10 cellular contexts compared by ENCODE assay signal in the genomic region with DNA sequence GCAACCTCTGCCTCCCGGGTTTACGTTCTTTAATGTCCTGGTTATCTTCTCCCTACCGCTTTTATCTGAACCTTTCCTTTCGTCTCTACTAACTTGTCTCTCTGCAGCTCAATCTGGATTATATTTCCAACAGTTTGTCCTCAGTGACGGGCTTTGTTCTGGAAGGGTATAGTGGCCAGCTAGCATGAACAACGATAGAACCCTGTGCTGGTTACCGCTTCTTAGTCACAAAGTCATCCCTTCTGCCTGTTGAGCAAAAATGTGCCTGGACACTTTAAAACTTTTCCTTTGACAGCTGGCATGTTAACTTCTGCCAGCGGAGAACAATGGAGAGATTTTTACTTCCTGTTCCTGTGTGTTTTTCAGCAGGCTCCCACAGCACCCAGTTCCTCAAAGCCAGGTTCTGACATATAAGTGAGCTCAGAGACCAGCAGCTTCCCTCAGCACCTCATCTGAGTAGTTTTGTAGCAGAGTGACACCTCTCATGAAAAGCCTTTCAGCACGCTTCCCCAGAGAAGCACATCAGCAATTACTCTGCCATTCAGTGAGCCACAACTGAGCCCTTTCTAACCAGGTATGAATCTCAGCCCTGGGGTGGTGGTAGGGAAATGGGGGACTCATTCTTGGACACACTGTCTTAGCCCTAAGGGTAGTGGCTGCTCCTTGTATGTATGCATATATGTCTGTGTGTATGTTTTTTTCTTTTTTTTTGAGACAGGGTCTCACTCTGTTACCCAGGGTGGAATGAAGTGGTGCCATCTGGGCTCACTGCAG. TPM values are rescaled to one million over a fixed set of nuclear protein-coding genes. Genes with fewer than 3 reads are reported as not detected.
DNase-seq lines count a peak whose midpoint lies in the region; ATAC-seq lines count a peak whose summit lies in the region.
"Had no signal": no experiment of that assay in that cellular context is flagged by ENCODE, and none has a peak within 500 bp of the region (broad histone marks: within the 10 kb centered on the region; RNA-seq: fewer than 3 reads in every experiment).

No MANE protein-coding gene starts in this region.

- no peak for ATAC-seq in activated naive CD4-positive, alpha-beta T cell treated with anti-CD3 and anti-CD28 coated beads, Interleukin-2, amount 50 U/mL, for 72 hours
- no peak for ATAC-seq in aorta (ENCODE audit: low FRiP score)

- no peaks in the 10 kb centered on the region for H3K4me1 ChIP-seq in aorta (ENCODE audit: control insufficient read depth in 1 of 2, insufficient read depth in 2 of 2, low read length in 2 of 2)

- H3K36me3 ChIP-seq in aorta (ENCODE audit: control insufficient read depth in 1 of 2, insufficient read depth in 2 of 2, low read length in 1 of 2): peaks cover 7 to 8% of the 10 kb centered on the region in 2 donors

- H3K36me3 Mint-ChIP-seq in activated naive CD4-positive, alpha-beta T cell treated with anti-CD3 and anti-CD28 coated beads, Interleukin-2, amount 50 U/mL, for 72 hours: no peaks in the 10 kb centered on the region
- H3K36me3 Mint-ChIP-seq in activated naive CD4-positive, alpha-beta T cell treated with anti-CD3 and anti-CD28 coated beads for 36 hours (ENCODE audit: low read depth): peaks cover 4% of the 10 kb centered on the region

- CTCF ChIA-PET in activated naive CD4-positive, alpha-beta T cell treated with anti-CD3 and anti-CD28 coated beads for 36 hours (lab: Charles Lee): interaction anchor here (0.6 kb wide), 1 partner anchor 117 kb away, joined by 3 read pairs; no protein-coding TSS in a partner anchor

- no peaks in the 10 kb centered on the region for H3K27me3 Mint-ChIP-seq in activated naive CD4-positive, alpha-beta T cell treated with anti-CD3 and anti-CD28 coated beads for 36 hours (ENCODE audit: low read depth)

- 67 to 80% methylated on average over 9 of the region's 9 CpGs for WGBS in aorta, 2 donors

- H3K27ac ChIP-seq in substantia nigra (ENCODE audit: low read depth, low read length, poor library complexity, severe bottlenecking) (peak overlapping the region; percentile 60), aorta (ENCODE audit: low read depth in 1 of 2, low read length in 2 of 2) (no peak overlapping the region)
- H3K27ac ChIP-seq: tibial nerve, WERI-Rb-1 had no signal

- intact Hi-C loops in activated naive CD4-positive, alpha-beta T cell treated with anti-CD3 and anti-CD28 coated beads for 36 hours (cut with micrococcal nuclease): no loop called here
- intact Hi-C loops in aorta (cut with DNase I): no loop called here

- H3K9me3 ChIP-seq in aorta (ENCODE audit: control insufficient read depth, low read length): no peaks in the 10 kb centered on the region
- H3K9me3 ChIP-seq: tibial nerve had no signal

- no peak overlapping the region for H3K4me3 ChIP-seq in aorta (ENCODE audit: low read length in 2 of 2)
- H3K4me3 ChIP-seq: tibial nerve had no signal

- no peak overlapping the region for H3K4me3 Mint-ChIP-seq in activated naive CD4-positive, alpha-beta T cell treated with anti-CD3 and anti-CD28 coated beads for 36 hours

- peak overlapping the region; percentile 18 to 59 for H3K27ac Mint-ChIP-seq in activated naive CD4-positive, alpha-beta T cell treated with anti-CD3 and anti-CD28 coated beads, Interleukin-2, amount 50 U/mL, for 72 hours
- H3K27ac Mint-ChIP-seq in activated naive CD4-positive, alpha-beta T cell treated with anti-CD3 and anti-CD28 coated beads for 36 hours: no peak overlapping the region

- H3K27me3 ChIP-seq in aorta (ENCODE audit: control insufficient read depth in 1 of 2, insufficient read depth in 2 of 2, low read length in 1 of 2): no peaks in the 10 kb centered on the region
- H3K27me3 ChIP-seq: tibial nerve had no signal

- H3K9me3 Mint-ChIP-seq in activated naive CD4-positive, alpha-beta T cell treated with anti-CD3 and anti-CD28 coated beads, Interleukin-2, amount 50 U/mL, for 72 hours: no peaks in the 10 kb centered on the region
- no peaks in the 10 kb centered on the region for H3K9me3 Mint-ChIP-seq in activated naive CD4-positive, alpha-beta T cell treated with anti-CD3 and anti-CD28 coated beads for 36 hours

- peaks cover 3% of the 10 kb centered on the region for H3K4me1 Mint-ChIP-seq in activated naive CD4-positive, alpha-beta T cell treated with anti-CD3 and anti-CD28 coated beads for 36 hours (ENCODE audit: low read depth)

- DNase-seq in activated naive CD4-positive, alpha-beta T cell treated with anti-CD3 and anti-CD28 coated beads, Interleukin-2, amount 50 U/mL, for 72 hours (ENCODE audit: low spot score in 2 of 2): no peak
- DNase-seq in activated naive CD4-positive, alpha-beta T cell treated with anti-CD3 and anti-CD28 coated beads for 36 hours: no peak
- peak; percentile 62 for DNase-seq in dermis blood vessel endothelial cell
- DNase-seq in lung microvascular endothelial cell (ENCODE audit: low read depth in 2 of 2): peak; percentile 56 to 67
- peak in 9 of 49 donors; percentile 3 to 21 (median 9) for DNase-seq in substantia nigra (lab: John Stamatoyannopoulos, UW)
- DNase-seq in DMS 273 (lab: John Stamatoyannopoulos, UW; ENCODE audit: unreplicated experiment): no peak
- DNase-seq in stimulated activated CD4-positive, alpha-beta T cell treated with anti-CD3 and anti-CD28 coated beads, Interleukin-4, amount 100 ng/mL, for 24 hours: no peak
- no peak for DNase-seq in aorta
- DNase-seq: WERI-Rb-1 had no signal

RNA-seq across cellular contexts. Expression of a gene that starts 23.6 kb away (rescaled TPM):
- total RNA-seq in activated naive CD4-positive, alpha-beta T cell treated with anti-CD3 and anti-CD28 coated beads, Interleukin-2, amount 50 U/mL, for 72 hours: 1 to 10 TPM; 2.6 to 3.6 TPM
- total RNA-seq in activated naive CD4-positive, alpha-beta T cell treated with anti-CD3 and anti-CD28 coated beads for 36 hours: 1 to 10 TPM in 1 of 2 experiments, under 1 TPM in 1; 0.62 to 1.0 TPM
- 1.2 and 1.6 TPM in 2 replicates for total RNA-seq in dermis blood vessel endothelial cell
- total RNA-seq in lung microvascular endothelial cell: 0.22 and 0.60 TPM in 2 replicates
- total RNA-seq in aorta: 1 to 10 TPM; 1.8 to 3.3 TPM
- polyA plus RNA-seq in aorta: under 1 TPM in 1 of 2 donors, not detected in 1; 0.69 TPM

RNA-seq across cellular contexts. Expression of a gene that starts 38.9 kb away (rescaled TPM):
- total RNA-seq in activated naive CD4-positive, alpha-beta T cell treated with anti-CD3 and anti-CD28 coated beads, Interleukin-2, amount 50 U/mL, for 72 hours: 100 to 1,000 TPM; 102 to 145 TPM
- total RNA-seq in activated naive CD4-positive, alpha-beta T cell treated with anti-CD3 and anti-CD28 coated beads for 36 hours: 100 to 1,000 TPM; 113 to 122 TPM
- total RNA-seq in dermis blood vessel endothelial cell (120 and 145 TPM in 2 replicates), lung microvascular endothelial cell (61.0 and 93.5 TPM in 2 replicates), aorta (100 to 1,000 TPM; 104 to 113 TPM)
- polyA plus RNA-seq in aorta: 10 to 100 TPM; 39.2 to 45.2 TPM

RNA-seq across cellular contexts. Expression of a gene that starts 40.5 kb away (rescaled TPM):
- total RNA-seq in activated naive CD4-positive, alpha-beta T cell treated with anti-CD3 and anti-CD28 coated beads, Interleukin-2, amount 50 U/mL, for 72 hours: 10 to 100 TPM; 26.2 to 38.9 TPM
- total RNA-seq in activated naive CD4-positive, alpha-beta T cell treated with anti-CD3 and anti-CD28 coated beads for 36 hours: 10 to 100 TPM; 28.9 to 29.3 TPM
- total RNA-seq in dermis blood vessel endothelial cell (11.9 and 20.5 TPM in 2 replicates), lung microvascular endothelial cell (9.3 and 13.1 TPM in 2 replicates), aorta (10 to 100 TPM; 10.4 to 15.0 TPM)
- 10 to 100 TPM; 16.3 to 18.9 TPM for polyA plus RNA-seq in aorta

Comparison
In these comparisons a context has a peak if more than half of its experiments do, and no peak if none do; other contexts are left out.
1. DNase-seq: peak in dermis blood vessel endothelial cell (single experiment) and lung microvascular endothelial cell (2 of 2); none in activated naive CD4-positive, alpha-beta T cell treated with anti-CD3 and anti-CD28 coated beads, Interleukin-2, amount 50 U/mL, for 72 hours (0 of 2), activated naive CD4-positive, alpha-beta T cell treated with anti-CD3 and anti-CD28 coated beads for 36 hours (single experiment), DMS 273 (single experiment), stimulated activated CD4-positive, alpha-beta T cell treated with anti-CD3 and anti-CD28 coated beads, Interleukin-4, amount 100 ng/mL, for 24 hours (single experiment) and aorta (0 of 2).